ENCODE assay signal across 1 cellular context in genomic region chr13:91482427-91482826, GRCh38.
TF ChIP-seq lines count a peak whose summit lies in the region.

No MANE protein-coding gene starts in this region.

TF ChIP-seq in K562, 482 proteins besides CTCF, POLR2A, EP300 and RAD21 (continued from another document):
- TF ChIP-seq CBFA2T3 (IDR thresholded peaks at IDR 0.05) (0 out of 2 replicates have a peak, but pooled peaks have one; percentile 17), HMG20B (CRISPR knock-in tag; IDR thresholded peaks at IDR 0.05) (no peak), CUX1 (CRISPR knock-in tag; IDR thresholded peaks at IDR 0.05) (no peak), HSF4 (CRISPR knock-in tag; IDR thresholded peaks at IDR 0.05; ENCODE audit: borderline replicate concordance) (no peak)
